7 cellular contexts compared by ENCODE assay signal in genomic region chr3:30461311-30461710, GRCh38.
"Had no signal": no experiment of that assay in that cellular context is flagged by ENCODE, and none has a peak within 500 bp of the region (broad histone marks: within the 10 kb centered on the region; RNA-seq: fewer than 3 reads in every experiment).

No MANE protein-coding gene starts in this region.

- H3K4me2 ChIP-seq: KMS-11 had no signal

- H3K27ac ChIP-seq: HL-60, KMS-11 had no signal

- DNase-seq: Karpas-422, Kasumi-1, KBM-7, KG1 had no signal

- FAIRE-seq: HTR-8/SVneo had no signal

- H3K9ac ChIP-seq: KMS-11 had no signal
